17 cellular contexts compared by ENCODE assay signal in the genomic region with DNA sequence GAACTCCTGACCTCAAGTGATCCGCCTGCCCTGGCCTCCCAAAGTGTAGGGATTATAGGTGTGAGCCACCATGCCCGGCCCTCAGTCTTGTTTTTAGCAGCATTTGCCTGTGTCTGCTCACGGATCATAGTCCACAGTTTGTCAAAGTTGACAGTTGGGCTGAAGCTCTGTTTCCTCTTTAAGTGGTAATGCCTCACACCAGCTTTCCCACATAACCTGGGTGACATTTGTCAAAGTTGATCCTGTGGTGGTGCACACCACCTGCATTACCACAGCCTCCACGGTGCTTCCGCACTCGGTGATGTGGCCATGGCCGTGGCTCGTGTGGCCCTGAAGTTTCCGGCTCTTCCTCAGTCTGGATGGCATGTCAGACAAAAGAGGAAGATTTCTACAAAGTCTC. TPM values are rescaled to one million over a fixed set of nuclear protein-coding genes. Genes with fewer than 3 reads are reported as not detected.
DNase-seq lines count a peak whose midpoint lies in the region; TF ChIP-seq lines count a peak whose summit lies in the region.
"Had no signal": no experiment of that assay in that cellular context is flagged by ENCODE, and none has a peak within 500 bp of the region (broad histone marks: within the 10 kb centered on the region; RNA-seq: fewer than 3 reads in every experiment).

No MANE protein-coding gene starts in this region.

- peaks cover 31% of the 10 kb centered on the region for H3K27me3 Mint-ChIP-seq in activated CD4-positive, alpha-beta memory T cell treated with anti-CD3 and anti-CD28 coated beads, Interleukin-2, amount 10 ng/mL, durations not matched to agents 7 days and 5 days
- H3K27me3 Mint-ChIP-seq in activated CD4-positive, alpha-beta memory T cell treated with anti-CD3 and anti-CD28 coated beads for 36 hours, result peaks cover 28% of the 10 kb centered on the region
- peaks cover 4% of the 10 kb centered on the region for H3K27me3 Mint-ChIP-seq in type B pancreatic cell

- peak; percentile 26 for DNase-seq in activated CD4-positive, alpha-beta memory T cell treated with anti-CD3 and anti-CD28 coated beads, Interleukin-2, amount 10 ng/mL, durations not matched to agents 7 days and 5 days
- DNase-seq in activated CD4-positive, alpha-beta memory T cell treated with anti-CD3 and anti-CD28 coated beads for 36 hours, result no peak
- peak; percentile 77 for DNase-seq in NOMO-1 treated with DMSO at 0.1 percent for 48 hours (lab: John Stamatoyannopoulos, UW; ENCODE audit: unreplicated experiment)
- no peak for DNase-seq in epithelial cell of prostate (ENCODE audit: low read depth, low spot score)
- DNase-seq in type B pancreatic cell (ENCODE audit: extremely low spot score, unreplicated experiment), result peak; percentile 43
- no peak for DNase-seq in NCI-H524 (lab: John Stamatoyannopoulos, UW)
- DNase-seq in smooth muscle cell (lab: John Stamatoyannopoulos, UW; ENCODE audit: unreplicated experiment), result no peak
- DNase-seq in GM03348 (ENCODE audit: low spot score), result no peak
- DNase-seq: activated CD4-positive, alpha-beta T cell treated with anti-CD3 and anti-CD28 coated beads for 48 hours; amniotic stem cell; mammary epithelial cell; NCI-H1092; NCI-H2107; NCI-H82 had no signal

- H3K9me3 ChIP-seq in smooth muscle cell (replicated peaks; ENCODE audit: low read depth), result no peaks in the 10 kb centered on the region

- peaks cover 12% of the 10 kb centered on the region for H3K4me1 Mint-ChIP-seq in activated CD4-positive, alpha-beta memory T cell treated with anti-CD3 and anti-CD28 coated beads, Interleukin-2, amount 10 ng/mL, durations not matched to agents 7 days and 5 days
- H3K4me1 Mint-ChIP-seq in activated CD4-positive, alpha-beta memory T cell treated with anti-CD3 and anti-CD28 coated beads for 36 hours (ENCODE audit: low read depth), result peaks cover 4% of the 10 kb centered on the region
- peaks cover 36% of the 10 kb centered on the region for H3K4me1 Mint-ChIP-seq in type B pancreatic cell (ENCODE audit: unreplicated experiment)

- H3K9me3 Mint-ChIP-seq in activated CD4-positive, alpha-beta memory T cell treated with anti-CD3 and anti-CD28 coated beads, Interleukin-2, amount 10 ng/mL, durations not matched to agents 7 days and 5 days, result no peaks in the 10 kb centered on the region
- H3K9me3 Mint-ChIP-seq in activated CD4-positive, alpha-beta memory T cell treated with anti-CD3 and anti-CD28 coated beads for 36 hours, result no peaks in the 10 kb centered on the region
- no peaks in the 10 kb centered on the region for H3K9me3 Mint-ChIP-seq in type B pancreatic cell
- H3K9me3 Mint-ChIP-seq: activated T-helper 1 cell treated with anti-CD3 and anti-CD28 coated beads, Interleukin-12 subunit alpha, Interleukin-12 subunit beta, Interleukin-2, Interleukin-4 antibody, amounts not matched to agents 30 ng/mL and 10 ng/mL and 1 ng/mL, durations not matched to agents 14 hours and 24 hours and 36 hours; neural progenitor cell; T-helper 1 cell treated with Interleukin-12 subunit alpha and Interleukin-12 subunit beta and Interleukin-4 antibody, amounts not matched to agents 30 μg/mL and 1 μg/mL, for 36 hours had no signal

- H3K4me2 ChIP-seq in smooth muscle cell, result no peak overlapping the region
- H3K4me2 ChIP-seq: neural progenitor cell had no signal

- peaks cover 94% of the 10 kb centered on the region for H3K79me2 ChIP-seq in smooth muscle cell (ENCODE audit: low read depth)

- H3K4me3 ChIP-seq in smooth muscle cell, result no peak overlapping the region
- H3K4me3 ChIP-seq: neural progenitor cell had no signal

- no peak overlapping the region for H3K9ac ChIP-seq in smooth muscle cell (ENCODE audit: low read depth)
- H3K9ac ChIP-seq: neural progenitor cell had no signal

- TF ChIP-seq CTCF in type B pancreatic cell (conservative IDR thresholded peaks at IDR 0.05) (no peak), smooth muscle cell (IDR thresholded peaks at IDR 0.05; ENCODE audit: borderline replicate concordance, insufficient read depth, poor library complexity, severe bottlenecking) (no peak)

- WGBS in smooth muscle cell (ENCODE audit: low lambda C conversion rate), result 96% methylated on average over 9 of the region's 9 CpGs

- H2AFZ ChIP-seq in smooth muscle cell (ENCODE audit: low read depth), result no peak overlapping the region
- H2AFZ ChIP-seq: neural progenitor cell had no signal

- H3K4me3 Mint-ChIP-seq in activated CD4-positive, alpha-beta memory T cell treated with anti-CD3 and anti-CD28 coated beads, Interleukin-2, amount 10 ng/mL, durations not matched to agents 7 days and 5 days, result no peak overlapping the region
- no peak overlapping the region for H3K4me3 Mint-ChIP-seq in activated CD4-positive, alpha-beta memory T cell treated with anti-CD3 and anti-CD28 coated beads for 36 hours
- H3K4me3 Mint-ChIP-seq in type B pancreatic cell, result no peak overlapping the region
- H3K4me3 Mint-ChIP-seq: activated T-helper 1 cell treated with anti-CD3 and anti-CD28 coated beads, Interleukin-12 subunit alpha, Interleukin-12 subunit beta, Interleukin-2, Interleukin-4 antibody, amounts not matched to agents 30 ng/mL and 10 ng/mL and 1 ng/mL, durations not matched to agents 14 hours and 24 hours and 36 hours; T-helper 1 cell treated with Interleukin-12 subunit alpha and Interleukin-12 subunit beta and Interleukin-4 antibody, amounts not matched to agents 30 μg/mL and 1 μg/mL, for 36 hours had no signal

- no peaks in the 10 kb centered on the region for H3K27me3 ChIP-seq in smooth muscle cell (ENCODE audit: low read depth)
- H3K27me3 ChIP-seq: neural progenitor cell had no signal

- peak overlapping the region; percentile 63 for H3K27ac ChIP-seq in epithelial cell of prostate
- H3K27ac ChIP-seq in smooth muscle cell (ENCODE audit: low read depth), result no peak overlapping the region
- H3K27ac ChIP-seq: neural progenitor cell had no signal

- no peaks in the 10 kb centered on the region for H3K36me3 ChIP-seq in smooth muscle cell (ENCODE audit: low read depth)
- H3K36me3 ChIP-seq: neural progenitor cell had no signal

- H3K27ac Mint-ChIP-seq in activated CD4-positive, alpha-beta memory T cell treated with anti-CD3 and anti-CD28 coated beads, Interleukin-2, amount 10 ng/mL, durations not matched to agents 7 days and 5 days, result peak overlapping the region; percentile 14
- H3K27ac Mint-ChIP-seq in activated CD4-positive, alpha-beta memory T cell treated with anti-CD3 and anti-CD28 coated beads for 36 hours, result no peak overlapping the region
- H3K27ac Mint-ChIP-seq in type B pancreatic cell, result no peak overlapping the region
- H3K27ac Mint-ChIP-seq: activated T-helper 1 cell treated with anti-CD3 and anti-CD28 coated beads, Interleukin-12 subunit alpha, Interleukin-12 subunit beta, Interleukin-2, Interleukin-4 antibody, amounts not matched to agents 30 ng/mL and 10 ng/mL and 1 ng/mL, durations not matched to agents 14 hours and 24 hours and 36 hours; T-helper 1 cell treated with Interleukin-12 subunit alpha and Interleukin-12 subunit beta and Interleukin-4 antibody, amounts not matched to agents 30 μg/mL and 1 μg/mL, for 36 hours had no signal

- no peaks in the 10 kb centered on the region for H3K36me3 Mint-ChIP-seq in activated CD4-positive, alpha-beta memory T cell treated with anti-CD3 and anti-CD28 coated beads, Interleukin-2, amount 10 ng/mL, durations not matched to agents 7 days and 5 days (ENCODE audit: low read depth)
- H3K36me3 Mint-ChIP-seq in activated CD4-positive, alpha-beta memory T cell treated with anti-CD3 and anti-CD28 coated beads for 36 hours, result no peaks in the 10 kb centered on the region
- H3K36me3 Mint-ChIP-seq in type B pancreatic cell, result peaks cover 3% of the 10 kb centered on the region
- H3K36me3 Mint-ChIP-seq: neural progenitor cell had no signal

- intact Hi-C loops in activated CD4-positive, alpha-beta memory T cell treated with anti-CD3 and anti-CD28 coated beads for 36 hours (cut with micrococcal nuclease), result no loop called here

- H3F3A ChIP-seq in smooth muscle cell (ENCODE audit: low read depth), result peaks cover 32% of the 10 kb centered on the region

- CTCF ChIA-PET in activated CD4-positive, alpha-beta memory T cell treated with anti-CD3 and anti-CD28 coated beads, Interleukin-2, amount 10 ng/mL, durations not matched to agents 7 days and 5 days (lab: Charles Lee), result no interaction called here
- CTCF ChIA-PET in activated CD4-positive, alpha-beta memory T cell treated with anti-CD3 and anti-CD28 coated beads for 36 hours (lab: Charles Lee), result no interaction called here

- POLR2A ChIA-PET in activated CD4-positive, alpha-beta memory T cell treated with anti-CD3 and anti-CD28 coated beads, Interleukin-2, amount 10 ng/mL, durations not matched to agents 7 days and 5 days (lab: Charles Lee), result interaction anchor here (0.7 kb wide), 1 partner anchor 107 kb away, joined by 3 read pairs; no protein-coding TSS in a partner anchor
- POLR2A ChIA-PET in activated CD4-positive, alpha-beta memory T cell treated with anti-CD3 and anti-CD28 coated beads for 36 hours (lab: Charles Lee), result no interaction called here

- peaks cover 89% of the 10 kb centered on the region for H4K20me1 ChIP-seq in smooth muscle cell (ENCODE audit: low read depth)

- peaks cover 12% of the 10 kb centered on the region for H3K4me1 ChIP-seq in smooth muscle cell (ENCODE audit: low read depth)
- H3K4me1 ChIP-seq: neural progenitor cell had no signal

RNA-seq across cellular contexts. Expression of a gene that starts 27.1 kb away (rescaled TPM):
- total RNA-seq in activated CD4-positive, alpha-beta memory T cell treated with anti-CD3 and anti-CD28 coated beads, Interleukin-2, amount 10 ng/mL, durations not matched to agents 7 days and 5 days, result 1 to 10 TPM; 3.5 to 4.9 TPM
- total RNA-seq in activated CD4-positive, alpha-beta memory T cell treated with anti-CD3 and anti-CD28 coated beads for 36 hours, result under 1 TPM; 0.58 to 0.71 TPM
- total RNA-seq in type B pancreatic cell (ENCODE audit: low replicate concordance) (8.9 and 19.7 TPM in 2 replicates), smooth muscle cell (116 and 123 TPM in 2 replicates)
- 389 and 414 TPM in 2 replicates for polyA plus RNA-seq in smooth muscle cell

Comparison
In these comparisons a context has a peak if more than half of its experiments do, and no peak if none do; other contexts are left out.
1. DNase-seq: peak in activated CD4-positive, alpha-beta memory T cell treated with anti-CD3 and anti-CD28 coated beads, Interleukin-2, amount 10 ng/mL, durations not matched to agents 7 days and 5 days (single experiment), NOMO-1 treated with DMSO at 0.1 percent for 48 hours (single experiment) and type B pancreatic cell (single experiment); none in activated CD4-positive, alpha-beta memory T cell treated with anti-CD3 and anti-CD28 coated beads for 36 hours (single experiment), epithelial cell of prostate (single experiment), NCI-H524 (0 of 2), smooth muscle cell (single experiment) and GM03348 (single experiment).